In the genomic region with DNA sequence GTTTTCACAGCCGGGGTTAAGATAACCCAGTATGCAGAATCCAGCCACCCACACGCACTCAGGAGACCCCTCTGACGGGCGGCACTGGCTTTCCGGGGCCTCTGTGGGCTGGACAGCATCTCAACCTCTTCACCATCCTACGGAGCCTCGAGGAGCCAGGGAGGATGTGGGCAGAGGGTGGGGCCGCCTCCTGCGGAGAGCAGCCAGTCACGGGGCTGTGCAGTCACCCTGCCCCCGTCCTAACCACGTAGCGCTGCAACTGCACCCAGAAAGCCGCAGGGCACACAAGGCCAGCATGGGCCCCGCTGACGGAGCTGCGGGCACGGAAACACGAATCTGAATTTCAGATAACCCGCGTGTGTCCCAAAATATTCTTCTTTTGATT, we compare ENCODE assay signal across 8 cellular contexts.
DNase-seq lines count a peak whose midpoint lies in the region; ATAC-seq and TF ChIP-seq lines count a peak whose summit lies in the region.

No MANE protein-coding gene starts in this region.

- H3K27ac Mint-ChIP-seq in CD4-positive, alpha-beta T cell, result peak overlapping the region; percentile 100

- H3K4me1 ChIP-seq in duodenal mucosa (ENCODE audit: control insufficient read depth in 1 of 2, insufficient read depth in 2 of 2, low read length in 2 of 2) (peaks cover 0 to 13% of the 10 kb centered on the region in 2 donors), rectal smooth muscle tissue (ENCODE audit: control insufficient read depth, insufficient read depth, low read length) (no peaks in the 10 kb centered on the region)

- no peaks in the 10 kb centered on the region for H3K9me3 Mint-ChIP-seq in CD4-positive, alpha-beta T cell

- no peaks in the 10 kb centered on the region for H3K9me3 ChIP-seq in CD4-positive, alpha-beta T cell (ENCODE audit: control insufficient read depth, low read length)
- no peaks in the 10 kb centered on the region for H3K9me3 ChIP-seq in duodenal mucosa (ENCODE audit: control insufficient read depth in 1 of 2, low read length in 2 of 2)

- peak overlapping the region; percentile 99 for H3K4me3 Mint-ChIP-seq in CD4-positive, alpha-beta T cell

- TF ChIP-seq CTCF in CD4-positive, alpha-beta T cell (IDR thresholded peaks at IDR 0.05), result no peak

- peak; percentile 83 for ATAC-seq in CD4-positive, alpha-beta T cell (ENCODE audit: poor library complexity)
- ATAC-seq in GM21367 (IDR thresholded peaks at IDR 0.05; ENCODE audit: unreplicated experiment), result peak; percentile 86

- CTCF ChIA-PET in CD4-positive, alpha-beta T cell (lab: Charles Lee), result no interaction called here

- H3K9ac ChIP-seq in duodenal mucosa (ENCODE audit: low read depth in 1 of 2, low read length in 2 of 2), result peak overlapping the region in 1 of 2 donors; percentile 10
- no peak overlapping the region for H3K9ac ChIP-seq in rectal smooth muscle tissue (ENCODE audit: low read length)

- H3K4me3 ChIP-seq in duodenal mucosa (ENCODE audit: low read depth in 1 of 2, low read length in 2 of 2) (peak overlapping the region; percentile 50 to 59), rectal smooth muscle tissue (ENCODE audit: low read length) (peak overlapping the region; percentile 59)

- peaks cover 66% of the 10 kb centered on the region for H3K4me1 Mint-ChIP-seq in CD4-positive, alpha-beta T cell (ENCODE audit: low read depth)

- POLR2A ChIA-PET in CD4-positive, alpha-beta T cell (lab: Charles Lee), result interaction anchor here (0.6 to 3.2 kb wide), 18 partner anchors 11 to 568 kb away, joined by 3 to 206 read pairs (median 6); partner anchors contain the start of gene EIF3B

- H3K36me3 Mint-ChIP-seq in CD4-positive, alpha-beta T cell (ENCODE audit: low read depth), result peaks cover 47% of the 10 kb centered on the region

- intact Hi-C loops in CD4-positive, alpha-beta T cell (cut with DNase I, micrococcal nuclease), result loop anchor here (1.0 to 5.0 kb wide), 4 partner anchors 14 to 417 kb away; no protein-coding TSS in a partner anchor

- H3K36me3 ChIP-seq in duodenal mucosa (ENCODE audit: control insufficient read depth in 1 of 2, insufficient read depth in 2 of 2, low read length in 2 of 2) (peaks cover 0 to 5% of the 10 kb centered on the region in 2 donors), rectal smooth muscle tissue (ENCODE audit: control insufficient read depth, insufficient read depth, low read length) (peaks cover 2% of the 10 kb centered on the region)

- no peaks in the 10 kb centered on the region for H3K27me3 ChIP-seq in CD4-positive, alpha-beta T cell (ENCODE audit: control insufficient read depth, insufficient read depth, low read length)
- H3K27me3 ChIP-seq in duodenal mucosa (ENCODE audit: control insufficient read depth in 1 of 2, insufficient read depth in 2 of 2, low read length in 2 of 2), result no peaks in the 10 kb centered on the region
- no peaks in the 10 kb centered on the region for H3K27me3 ChIP-seq in rectal smooth muscle tissue (ENCODE audit: control insufficient read depth, insufficient read depth, low read length)

- H3K27me3 Mint-ChIP-seq in CD4-positive, alpha-beta T cell, result peaks cover 4% of the 10 kb centered on the region

- DNase-seq in CD4-positive, alpha-beta T cell, result peak; percentile 86 to 97 (median 88)
- DNase-seq in HT1080 (ENCODE audit: low read depth) (peak; percentile 93), DMS153 treated with DMSO at 0.1 percent for 48 hours (lab: John Stamatoyannopoulos, UW; ENCODE audit: unreplicated experiment) (no peak), RPMI8226 (no peak)
- peak; percentile 82 to 86 for DNase-seq in activated CD4-positive, alpha-beta T cell treated with anti-CD3 and anti-CD28 coated beads for 4 hours

- H3K27ac ChIP-seq in CD4-positive, alpha-beta T cell (ENCODE audit: low read depth, low read length), result peak overlapping the region; percentile 96
- H3K27ac ChIP-seq in duodenal mucosa (ENCODE audit: low read depth, low read length), result no peak overlapping the region
- H3K27ac ChIP-seq in rectal smooth muscle tissue (ENCODE audit: low read depth, low read length), result no peak overlapping the region

Comparison
In these comparisons a context has a peak if more than half of its experiments do, and no peak if none do; other contexts are left out.
1. DNase-seq: peak in CD4-positive, alpha-beta T cell (10 of 10), HT1080 (single experiment) and activated CD4-positive, alpha-beta T cell treated with anti-CD3 and anti-CD28 coated beads for 4 hours (2 of 2); none in DMS153 treated with DMSO at 0.1 percent for 48 hours (single experiment) and RPMI8226 (single experiment).